ENCODE assay signal across 35 cellular contexts in the genomic region with DNA sequence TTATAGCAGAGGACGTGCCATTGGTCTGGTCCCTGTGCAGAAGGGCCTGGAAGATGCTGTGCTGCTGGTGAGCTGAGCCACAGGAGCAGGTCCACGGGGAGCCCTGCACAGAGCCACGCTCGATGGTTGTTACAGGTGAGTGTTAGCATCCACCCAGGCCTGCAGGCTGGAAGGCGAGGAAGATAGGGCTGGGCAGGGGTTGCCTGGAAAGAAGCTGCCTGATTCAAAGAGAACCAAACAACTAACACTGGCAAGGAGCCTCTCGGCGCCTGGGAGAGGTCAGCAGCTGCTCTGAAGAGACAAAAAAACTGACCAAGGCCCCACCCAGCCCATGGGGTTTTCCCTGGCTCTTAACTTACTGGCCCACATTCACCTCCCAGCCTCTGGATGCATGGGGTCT.
"Had no signal": no experiment of that assay in that cellular context is flagged by ENCODE, and none has a peak within 500 bp of the region (broad histone marks: within the 10 kb centered on the region; RNA-seq: fewer than 3 reads in every experiment).

No MANE protein-coding gene starts in this region.

- H3K27ac ChIP-seq: adrenal gland, body of pancreas, brain microvascular endothelial cell, breast epithelium, VCaP had no signal

- H3K27ac Mint-ChIP-seq: activated B cell treated with CpG ODN at 0.5 μM for 24 hours; activated CD4-positive, alpha-beta memory T cell treated with anti-CD3 and anti-CD28 coated beads for 36 hours; activated CD4-positive, alpha-beta T cell treated with anti-CD3 and anti-CD28 coated beads, Interleukin-2, amount 10 ng/mL, durations not matched to agents 24 days and 14 days; activated CD8-positive, alpha-beta T cell treated with anti-CD3 and anti-CD28 coated beads for 36 hours; activated naive CD4-positive, alpha-beta T cell treated with anti-CD3 and anti-CD28 coated beads for 36 hours; activated naive CD4-positive, alpha-beta T cell treated with anti-CD3 and anti-CD28 coated beads, Interleukin-2, amount 50 U/mL, for 72 hours; activated naive CD8-positive, alpha-beta T cell treated with anti-CD3 and anti-CD28 coated beads for 36 hours; activated T-cell treated with anti-CD3 and anti-CD28 coated beads, Interleukin-2, amount 50 U/mL, for 72 hours; activated T-helper 1 cell treated with anti-CD3 and anti-CD28 coated beads, Interleukin-12 subunit alpha, Interleukin-12 subunit beta, Interleukin-2, Interleukin-4 antibody, amounts not matched to agents 30 ng/mL and 10 ng/mL and 1 ng/mL, durations not matched to agents 14 hours and 24 hours and 36 hours; activated T-helper 17 cell treated with anti-CD3 and anti-CD28 coated beads, Interleukin-2, amount 50 U/mL, for 72 hours; T-helper 1 cell treated with Interleukin-12 subunit alpha and Interleukin-12 subunit beta and Interleukin-4 antibody, amounts not matched to agents 30 μg/mL and 1 μg/mL, for 36 hours; T-helper 2 cell treated with Interferon-gamma antibody and Interleukin-4, amounts not matched to agents 5 μg/mL and 100 μg/mL, for 36 hours had no signal

- H3K4me1 Mint-ChIP-seq: activated B cell treated with CpG ODN at 0.5 μM for 24 hours; activated CD4-positive, alpha-beta T cell treated with anti-CD3 and anti-CD28 coated beads, Interleukin-2, amount 10 ng/mL, durations not matched to agents 24 days and 14 days; activated naive CD8-positive, alpha-beta T cell treated with anti-CD3 and anti-CD28 coated beads for 36 hours had no signal

- H3K4me1 ChIP-seq: adrenal gland, body of pancreas, breast epithelium had no signal

- ATAC-seq: activated CD8-positive, alpha-beta T cell treated with anti-CD3 and anti-CD28 coated beads for 36 hours; activated naive CD4-positive, alpha-beta T cell treated with anti-CD3 and anti-CD28 coated beads, Interleukin-2, amount 50 U/mL, for 72 hours; activated T-cell treated with anti-CD3 and anti-CD28 coated beads, Interleukin-2, amount 50 U/mL, for 4 hours; activated T-cell treated with anti-CD3 and anti-CD28 coated beads, Interleukin-2, amount 50 U/mL, for 72 hours; activated T-helper 17 cell treated with anti-CD3 and anti-CD28 coated beads, Interleukin-2, amount 50 U/mL, for 72 hours; body of pancreas had no signal

- H3K4me3 Mint-ChIP-seq: activated B cell treated with CpG ODN at 0.5 μM for 24 hours; activated CD4-positive, alpha-beta memory T cell treated with anti-CD3 and anti-CD28 coated beads for 36 hours; activated CD4-positive, alpha-beta T cell treated with anti-CD3 and anti-CD28 coated beads, Interleukin-2, amount 10 ng/mL, durations not matched to agents 24 days and 14 days; activated CD8-positive, alpha-beta T cell treated with anti-CD3 and anti-CD28 coated beads for 36 hours; activated naive CD4-positive, alpha-beta T cell treated with anti-CD3 and anti-CD28 coated beads for 36 hours; activated naive CD8-positive, alpha-beta T cell treated with anti-CD3 and anti-CD28 coated beads for 36 hours; activated T-cell treated with anti-CD3 and anti-CD28 coated beads, Interleukin-2, amount 50 U/mL, for 4 hours; activated T-cell treated with anti-CD3 and anti-CD28 coated beads, Interleukin-2, amount 50 U/mL, for 72 hours; activated T-helper 1 cell treated with anti-CD3 and anti-CD28 coated beads, Interleukin-12 subunit alpha, Interleukin-12 subunit beta, Interleukin-2, Interleukin-4 antibody, amounts not matched to agents 30 ng/mL and 10 ng/mL and 1 ng/mL, durations not matched to agents 14 hours and 24 hours and 36 hours; activated T-helper 17 cell treated with anti-CD3 and anti-CD28 coated beads, Interleukin-2, amount 50 U/mL, for 72 hours; T-helper 1 cell treated with Interleukin-12 subunit alpha and Interleukin-12 subunit beta and Interleukin-4 antibody, amounts not matched to agents 30 μg/mL and 1 μg/mL, for 36 hours; T-helper 2 cell treated with Interferon-gamma antibody and Interleukin-4, amounts not matched to agents 5 μg/mL and 100 μg/mL, for 36 hours had no signal

- DNase-seq: activated B cell treated with CpG ODN at 0.5 μM for 24 hours; activated CD4-positive, alpha-beta memory T cell treated with anti-CD3 and anti-CD28 coated beads for 36 hours; activated CD4-positive, alpha-beta T cell treated with anti-CD3 and anti-CD28 coated beads for 4 hours; activated CD4-positive, alpha-beta T cell treated with anti-CD3 and anti-CD28 coated beads, Interleukin-2, amount 10 ng/mL, durations not matched to agents 24 days and 14 days; activated CD4-positive, alpha-beta T cell treated with anti-CD3 and anti-CD28 coated beads, Interleukin-2, amount 50 U/mL, for 1 hour; activated CD4-positive, alpha-beta T cell treated with anti-CD3 and anti-CD28 coated beads, Interleukin-2, amount 50 U/mL, for 4 hours; activated CD4-positive, CD25-positive, alpha-beta regulatory T cell treated with anti-CD3 and anti-CD28 coated beads, Interleukin-2, amount 50 U/mL, for 72 hours; activated CD8-positive, alpha-beta memory T cell treated with anti-CD3 and anti-CD28 coated beads, Interleukin-2, amount 50 U/mL, for 4 hours; activated CD8-positive, alpha-beta T cell treated with anti-CD3 and anti-CD28 coated beads for 36 hours; activated effector memory CD4-positive, alpha-beta T cell treated with anti-CD3 and anti-CD28 coated beads, Interleukin-2, amount 50 U/mL, for 16 hours; activated gamma-delta T cell treated with Interleukin-2 at 50 U/mL for 16 hours; activated naive CD4-positive, alpha-beta T cell; activated naive CD4-positive, alpha-beta T cell treated with anti-CD3 and anti-CD28 coated beads for 36 hours; activated naive CD4-positive, alpha-beta T cell treated with anti-CD3 and anti-CD28 coated beads, Interleukin-2, amount 50 U/mL, for 16 hours; activated naive CD8-positive, alpha-beta T cell treated with anti-CD3 and anti-CD28 coated beads for 36 hours; activated T-cell treated with anti-CD3 and anti-CD28 coated beads for 4 hours; activated T-cell treated with anti-CD3 and anti-CD28 coated beads, Interleukin-2, amount 50 U/mL, for 1 hour; activated T-cell treated with anti-CD3 and anti-CD28 coated beads, Interleukin-2, amount 50 U/mL, for 4 hours; activated T-cell treated with anti-CD3 and anti-CD28 coated beads, Interleukin-2, amount 50 U/mL, for 72 hours; adrenal gland; amniotic stem cell; aorta; body of pancreas; brain microvascular endothelial cell; central memory CD4-positive, alpha-beta T cell; T-helper 1 cell; T-helper 2 cell; T-helper 9 cell had no signal

- H3K9me3 ChIP-seq: adrenal gland, body of pancreas, breast epithelium had no signal

- H3K27me3 Mint-ChIP-seq: activated B cell treated with CpG ODN at 0.5 μM for 24 hours; activated CD4-positive, alpha-beta T cell treated with anti-CD3 and anti-CD28 coated beads, Interleukin-2, amount 10 ng/mL, durations not matched to agents 24 days and 14 days; activated CD8-positive, alpha-beta T cell treated with anti-CD3 and anti-CD28 coated beads for 36 hours had no signal

- H3K36me3 ChIP-seq: adrenal gland, brain microvascular endothelial cell, breast epithelium had no signal

- H3K36me3 Mint-ChIP-seq: activated CD4-positive, alpha-beta memory T cell treated with anti-CD3 and anti-CD28 coated beads for 36 hours; activated naive CD4-positive, alpha-beta T cell treated with anti-CD3 and anti-CD28 coated beads, Interleukin-2, amount 50 U/mL, for 72 hours; activated naive CD8-positive, alpha-beta T cell treated with anti-CD3 and anti-CD28 coated beads for 36 hours had no signal

- H3K27me3 ChIP-seq: adrenal gland, body of pancreas, brain microvascular endothelial cell, breast epithelium had no signal

- H3K4me3 ChIP-seq: adrenal gland, body of pancreas, breast epithelium had no signal

- H3K9me3 Mint-ChIP-seq: activated B cell treated with CpG ODN at 0.5 μM for 24 hours; activated CD4-positive, alpha-beta memory T cell treated with anti-CD3 and anti-CD28 coated beads for 36 hours; activated CD4-positive, alpha-beta T cell treated with anti-CD3 and anti-CD28 coated beads, Interleukin-2, amount 10 ng/mL, durations not matched to agents 24 days and 14 days; activated CD8-positive, alpha-beta T cell treated with anti-CD3 and anti-CD28 coated beads for 36 hours; activated naive CD8-positive, alpha-beta T cell treated with anti-CD3 and anti-CD28 coated beads for 36 hours; activated T-cell treated with anti-CD3 and anti-CD28 coated beads, Interleukin-2, amount 50 U/mL, for 4 hours; activated T-helper 1 cell treated with anti-CD3 and anti-CD28 coated beads, Interleukin-12 subunit alpha, Interleukin-12 subunit beta, Interleukin-2, Interleukin-4 antibody, amounts not matched to agents 30 ng/mL and 10 ng/mL and 1 ng/mL, durations not matched to agents 14 hours and 24 hours and 36 hours; T-helper 2 cell treated with Interferon-gamma antibody and Interleukin-4, amounts not matched to agents 5 μg/mL and 100 μg/mL, for 36 hours had no signal
